In the genomic region with DNA sequence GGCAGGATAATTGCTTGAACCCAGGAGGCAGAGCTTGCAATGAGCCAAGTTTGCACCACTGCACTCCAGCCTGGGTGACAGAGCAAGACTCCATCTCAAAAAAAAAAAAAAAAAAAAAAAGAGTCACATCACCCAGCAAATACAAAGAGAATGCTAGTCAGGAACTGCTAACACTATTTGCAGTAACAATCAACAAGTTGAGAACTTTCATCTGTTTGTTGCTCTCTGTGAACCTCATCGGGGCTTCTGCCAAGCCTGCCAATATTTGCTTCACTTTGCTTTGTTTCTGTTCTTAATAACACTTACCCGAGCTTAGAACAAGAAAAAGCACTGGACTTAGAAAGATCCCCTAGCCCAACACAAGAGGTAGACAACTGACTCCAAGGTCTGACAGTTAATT, we compare ENCODE assay signal across 1 cellular context.
TF ChIP-seq lines count a peak whose summit lies in the region.

No MANE protein-coding gene starts in this region.

TF ChIP-seq in HepG2, 621 proteins besides CTCF, POLR2A, EP300 and RAD21 (continued from another document and continues in another):
- TF ChIP-seq, protein P1, sequence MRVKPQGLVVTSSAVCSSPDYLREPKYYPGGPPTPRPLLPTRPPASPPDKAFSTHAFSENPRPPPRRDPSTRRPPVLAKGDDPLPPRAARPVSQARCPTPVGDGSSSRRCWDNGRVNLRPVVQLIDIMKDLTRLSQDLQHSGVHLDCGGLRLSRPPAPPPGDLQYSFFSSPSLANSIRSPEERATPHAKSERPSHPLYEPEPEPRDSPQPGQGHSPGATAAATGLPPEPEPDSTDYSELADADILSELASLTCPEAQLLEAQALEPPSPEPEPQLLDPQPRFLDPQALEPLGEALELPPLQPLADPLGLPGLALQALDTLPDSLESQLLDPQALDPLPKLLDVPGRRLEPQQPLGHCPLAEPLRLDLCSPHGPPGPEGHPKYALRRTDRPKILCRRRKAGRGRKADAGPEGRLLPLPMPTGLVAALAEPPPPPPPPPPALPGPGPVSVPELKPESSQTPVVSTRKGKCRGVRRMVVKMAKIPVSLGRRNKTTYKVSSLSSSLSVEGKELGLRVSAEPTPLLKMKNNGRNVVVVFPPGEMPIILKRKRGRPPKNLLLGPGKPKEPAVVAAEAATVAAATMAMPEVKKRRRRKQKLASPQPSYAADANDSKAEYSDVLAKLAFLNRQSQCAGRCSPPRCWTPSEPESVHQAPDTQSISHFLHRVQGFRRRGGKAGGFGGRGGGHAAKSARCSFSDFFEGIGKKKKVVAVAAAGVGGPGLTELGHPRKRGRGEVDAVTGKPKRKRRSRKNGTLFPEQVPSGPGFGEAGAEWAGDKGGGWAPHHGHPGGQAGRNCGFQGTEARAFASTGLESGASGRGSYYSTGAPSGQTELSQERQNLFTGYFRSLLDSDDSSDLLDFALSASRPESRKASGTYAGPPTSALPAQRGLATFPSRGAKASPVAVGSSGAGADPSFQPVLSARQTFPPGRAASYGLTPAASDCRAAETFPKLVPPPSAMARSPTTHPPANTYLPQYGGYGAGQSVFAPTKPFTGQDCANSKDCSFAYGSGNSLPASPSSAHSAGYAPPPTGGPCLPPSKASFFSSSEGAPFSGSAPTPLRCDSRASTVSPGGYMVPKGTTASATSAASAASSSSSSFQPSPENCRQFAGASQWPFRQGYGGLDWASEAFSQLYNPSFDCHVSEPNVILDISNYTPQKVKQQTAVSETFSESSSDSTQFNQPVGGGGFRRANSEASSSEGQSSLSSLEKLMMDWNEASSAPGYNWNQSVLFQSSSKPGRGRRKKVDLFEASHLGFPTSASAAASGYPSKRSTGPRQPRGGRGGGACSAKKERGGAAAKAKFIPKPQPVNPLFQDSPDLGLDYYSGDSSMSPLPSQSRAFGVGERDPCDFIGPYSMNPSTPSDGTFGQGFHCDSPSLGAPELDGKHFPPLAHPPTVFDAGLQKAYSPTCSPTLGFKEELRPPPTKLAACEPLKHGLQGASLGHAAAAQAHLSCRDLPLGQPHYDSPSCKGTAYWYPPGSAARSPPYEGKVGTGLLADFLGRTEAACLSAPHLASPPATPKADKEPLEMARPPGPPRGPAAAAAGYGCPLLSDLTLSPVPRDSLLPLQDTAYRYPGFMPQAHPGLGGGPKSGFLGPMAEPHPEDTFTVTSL (CRISPR knock-in tag; IDR thresholded peaks at IDR 0.05; ENCODE audit: borderline replicate concordance): peak; percentile 50; the same call in 1 of the 2 replicates
- TF ChIP-seq, protein P2, sequence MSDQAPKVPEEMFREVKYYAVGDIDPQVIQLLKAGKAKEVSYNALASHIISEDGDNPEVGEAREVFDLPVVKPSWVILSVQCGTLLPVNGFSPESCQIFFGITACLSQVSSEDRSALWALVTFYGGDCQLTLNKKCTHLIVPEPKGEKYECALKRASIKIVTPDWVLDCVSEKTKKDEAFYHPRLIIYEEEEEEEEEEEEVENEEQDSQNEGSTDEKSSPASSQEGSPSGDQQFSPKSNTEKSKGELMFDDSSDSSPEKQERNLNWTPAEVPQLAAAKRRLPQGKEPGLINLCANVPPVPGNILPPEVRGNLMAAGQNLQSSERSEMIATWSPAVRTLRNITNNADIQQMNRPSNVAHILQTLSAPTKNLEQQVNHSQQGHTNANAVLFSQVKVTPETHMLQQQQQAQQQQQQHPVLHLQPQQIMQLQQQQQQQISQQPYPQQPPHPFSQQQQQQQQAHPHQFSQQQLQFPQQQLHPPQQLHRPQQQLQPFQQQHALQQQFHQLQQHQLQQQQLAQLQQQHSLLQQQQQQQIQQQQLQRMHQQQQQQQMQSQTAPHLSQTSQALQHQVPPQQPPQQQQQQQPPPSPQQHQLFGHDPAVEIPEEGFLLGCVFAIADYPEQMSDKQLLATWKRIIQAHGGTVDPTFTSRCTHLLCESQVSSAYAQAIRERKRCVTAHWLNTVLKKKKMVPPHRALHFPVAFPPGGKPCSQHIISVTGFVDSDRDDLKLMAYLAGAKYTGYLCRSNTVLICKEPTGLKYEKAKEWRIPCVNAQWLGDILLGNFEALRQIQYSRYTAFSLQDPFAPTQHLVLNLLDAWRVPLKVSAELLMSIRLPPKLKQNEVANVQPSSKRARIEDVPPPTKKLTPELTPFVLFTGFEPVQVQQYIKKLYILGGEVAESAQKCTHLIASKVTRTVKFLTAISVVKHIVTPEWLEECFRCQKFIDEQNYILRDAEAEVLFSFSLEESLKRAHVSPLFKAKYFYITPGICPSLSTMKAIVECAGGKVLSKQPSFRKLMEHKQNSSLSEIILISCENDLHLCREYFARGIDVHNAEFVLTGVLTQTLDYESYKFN (CRISPR knock-in tag; conservative IDR thresholded peaks at IDR 0.05): peak; percentile 68
- TF ChIP-seq NFIC (IDR thresholded peaks at IDR 0.05; ENCODE audit: low read length) (peak; percentile 44; the same call in 1 of the 2 replicates), FOXA3 (CRISPR knock-in tag; IDR thresholded peaks at IDR 0.05) (peak; percentile 39; the same call in 1 of the 2 replicates), CBX5 (CRISPR knock-in tag; IDR thresholded peaks at IDR 0.05; ENCODE audit: borderline replicate concordance) (no peak), ZNF264 (CRISPR knock-in tag; IDR thresholded peaks at IDR 0.05) (no peak), SOX5 (CRISPR knock-in tag; IDR thresholded peaks at IDR 0.05; ENCODE audit: borderline replicate concordance) (peak; percentile 51; the same call in 1 of the 2 replicates), ZNF564 (CRISPR knock-in tag; IDR thresholded peaks at IDR 0.05) (no peak), ZNF577 (CRISPR knock-in tag; IDR thresholded peaks at IDR 0.05; ENCODE audit: borderline replicate concordance, low read depth) (no peak), ZNF143 (CRISPR knock-in tag; IDR thresholded peaks at IDR 0.05) (no peak), NFYB (CRISPR knock-in tag; IDR thresholded peaks at IDR 0.05) (no peak), FOXP1 (IDR thresholded peaks at IDR 0.05) (no peak), FOXP1 (CRISPR knock-in tag; IDR thresholded peaks at IDR 0.05) (peak; percentile 64; the same call in 1 of the 2 replicates), PHF21A (CRISPR knock-in tag; IDR thresholded peaks at IDR 0.05) (0 out of 2 replicates have a peak, but pooled peaks have one; percentile 36), ZNF235 (CRISPR knock-in tag; IDR thresholded peaks at IDR 0.05; ENCODE audit: borderline replicate concordance) (no peak), RFX5 (IDR thresholded peaks at IDR 0.05; ENCODE audit: low read depth, low read length) (no peak), XRCC5 (optimal IDR thresholded peaks at IDR 0.05; ENCODE audit: low read length) (no peak)
- TF ChIP-seq, protein P3, sequence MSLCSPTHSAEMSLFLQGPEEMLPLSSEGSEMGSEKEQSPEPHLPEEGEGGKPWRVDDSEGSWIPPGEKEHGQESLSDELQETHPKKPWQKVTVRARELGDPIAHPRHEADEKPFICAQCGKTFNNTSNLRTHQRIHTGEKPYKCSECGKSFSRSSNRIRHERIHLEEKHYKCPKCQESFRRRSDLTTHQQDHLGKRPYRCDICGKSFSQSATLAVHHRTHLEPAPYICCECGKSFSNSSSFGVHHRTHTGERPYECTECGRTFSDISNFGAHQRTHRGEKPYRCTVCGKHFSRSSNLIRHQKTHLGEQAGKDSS (CRISPR knock-in tag; IDR thresholded peaks at IDR 0.05; ENCODE audit: borderline replicate concordance, low read depth): no peak
- TF ChIP-seq, protein P4, sequence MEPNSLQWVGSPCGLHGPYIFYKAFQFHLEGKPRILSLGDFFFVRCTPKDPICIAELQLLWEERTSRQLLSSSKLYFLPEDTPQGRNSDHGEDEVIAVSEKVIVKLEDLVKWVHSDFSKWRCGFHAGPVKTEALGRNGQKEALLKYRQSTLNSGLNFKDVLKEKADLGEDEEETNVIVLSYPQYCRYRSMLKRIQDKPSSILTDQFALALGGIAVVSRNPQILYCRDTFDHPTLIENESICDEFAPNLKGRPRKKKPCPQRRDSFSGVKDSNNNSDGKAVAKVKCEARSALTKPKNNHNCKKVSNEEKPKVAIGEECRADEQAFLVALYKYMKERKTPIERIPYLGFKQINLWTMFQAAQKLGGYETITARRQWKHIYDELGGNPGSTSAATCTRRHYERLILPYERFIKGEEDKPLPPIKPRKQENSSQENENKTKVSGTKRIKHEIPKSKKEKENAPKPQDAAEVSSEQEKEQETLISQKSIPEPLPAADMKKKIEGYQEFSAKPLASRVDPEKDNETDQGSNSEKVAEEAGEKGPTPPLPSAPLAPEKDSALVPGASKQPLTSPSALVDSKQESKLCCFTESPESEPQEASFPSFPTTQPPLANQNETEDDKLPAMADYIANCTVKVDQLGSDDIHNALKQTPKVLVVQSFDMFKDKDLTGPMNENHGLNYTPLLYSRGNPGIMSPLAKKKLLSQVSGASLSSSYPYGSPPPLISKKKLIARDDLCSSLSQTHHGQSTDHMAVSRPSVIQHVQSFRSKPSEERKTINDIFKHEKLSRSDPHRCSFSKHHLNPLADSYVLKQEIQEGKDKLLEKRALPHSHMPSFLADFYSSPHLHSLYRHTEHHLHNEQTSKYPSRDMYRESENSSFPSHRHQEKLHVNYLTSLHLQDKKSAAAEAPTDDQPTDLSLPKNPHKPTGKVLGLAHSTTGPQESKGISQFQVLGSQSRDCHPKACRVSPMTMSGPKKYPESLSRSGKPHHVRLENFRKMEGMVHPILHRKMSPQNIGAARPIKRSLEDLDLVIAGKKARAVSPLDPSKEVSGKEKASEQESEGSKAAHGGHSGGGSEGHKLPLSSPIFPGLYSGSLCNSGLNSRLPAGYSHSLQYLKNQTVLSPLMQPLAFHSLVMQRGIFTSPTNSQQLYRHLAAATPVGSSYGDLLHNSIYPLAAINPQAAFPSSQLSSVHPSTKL (CRISPR knock-in tag; IDR thresholded peaks at IDR 0.05): 0 out of 2 replicates have a peak, but pooled peaks have one; percentile 20
- TF ChIP-seq, protein P5, sequence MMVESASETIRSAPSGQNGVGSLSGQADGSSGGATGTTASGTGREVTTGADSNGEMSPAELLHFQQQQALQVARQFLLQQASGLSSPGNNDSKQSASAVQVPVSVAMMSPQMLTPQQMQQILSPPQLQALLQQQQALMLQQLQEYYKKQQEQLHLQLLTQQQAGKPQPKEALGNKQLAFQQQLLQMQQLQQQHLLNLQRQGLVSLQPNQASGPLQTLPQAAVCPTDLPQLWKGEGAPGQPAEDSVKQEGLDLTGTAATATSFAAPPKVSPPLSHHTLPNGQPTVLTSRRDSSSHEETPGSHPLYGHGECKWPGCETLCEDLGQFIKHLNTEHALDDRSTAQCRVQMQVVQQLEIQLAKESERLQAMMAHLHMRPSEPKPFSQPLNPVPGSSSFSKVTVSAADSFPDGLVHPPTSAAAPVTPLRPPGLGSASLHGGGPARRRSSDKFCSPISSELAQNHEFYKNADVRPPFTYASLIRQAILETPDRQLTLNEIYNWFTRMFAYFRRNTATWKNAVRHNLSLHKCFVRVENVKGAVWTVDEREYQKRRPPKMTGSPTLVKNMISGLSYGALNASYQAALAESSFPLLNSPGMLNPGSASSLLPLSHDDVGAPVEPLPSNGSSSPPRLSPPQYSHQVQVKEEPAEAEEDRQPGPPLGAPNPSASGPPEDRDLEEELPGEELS (CRISPR knock-in tag; IDR thresholded peaks at IDR 0.05): peak; percentile 45; the same call in 1 of the 2 replicates
- TF ChIP-seq, protein P6, sequence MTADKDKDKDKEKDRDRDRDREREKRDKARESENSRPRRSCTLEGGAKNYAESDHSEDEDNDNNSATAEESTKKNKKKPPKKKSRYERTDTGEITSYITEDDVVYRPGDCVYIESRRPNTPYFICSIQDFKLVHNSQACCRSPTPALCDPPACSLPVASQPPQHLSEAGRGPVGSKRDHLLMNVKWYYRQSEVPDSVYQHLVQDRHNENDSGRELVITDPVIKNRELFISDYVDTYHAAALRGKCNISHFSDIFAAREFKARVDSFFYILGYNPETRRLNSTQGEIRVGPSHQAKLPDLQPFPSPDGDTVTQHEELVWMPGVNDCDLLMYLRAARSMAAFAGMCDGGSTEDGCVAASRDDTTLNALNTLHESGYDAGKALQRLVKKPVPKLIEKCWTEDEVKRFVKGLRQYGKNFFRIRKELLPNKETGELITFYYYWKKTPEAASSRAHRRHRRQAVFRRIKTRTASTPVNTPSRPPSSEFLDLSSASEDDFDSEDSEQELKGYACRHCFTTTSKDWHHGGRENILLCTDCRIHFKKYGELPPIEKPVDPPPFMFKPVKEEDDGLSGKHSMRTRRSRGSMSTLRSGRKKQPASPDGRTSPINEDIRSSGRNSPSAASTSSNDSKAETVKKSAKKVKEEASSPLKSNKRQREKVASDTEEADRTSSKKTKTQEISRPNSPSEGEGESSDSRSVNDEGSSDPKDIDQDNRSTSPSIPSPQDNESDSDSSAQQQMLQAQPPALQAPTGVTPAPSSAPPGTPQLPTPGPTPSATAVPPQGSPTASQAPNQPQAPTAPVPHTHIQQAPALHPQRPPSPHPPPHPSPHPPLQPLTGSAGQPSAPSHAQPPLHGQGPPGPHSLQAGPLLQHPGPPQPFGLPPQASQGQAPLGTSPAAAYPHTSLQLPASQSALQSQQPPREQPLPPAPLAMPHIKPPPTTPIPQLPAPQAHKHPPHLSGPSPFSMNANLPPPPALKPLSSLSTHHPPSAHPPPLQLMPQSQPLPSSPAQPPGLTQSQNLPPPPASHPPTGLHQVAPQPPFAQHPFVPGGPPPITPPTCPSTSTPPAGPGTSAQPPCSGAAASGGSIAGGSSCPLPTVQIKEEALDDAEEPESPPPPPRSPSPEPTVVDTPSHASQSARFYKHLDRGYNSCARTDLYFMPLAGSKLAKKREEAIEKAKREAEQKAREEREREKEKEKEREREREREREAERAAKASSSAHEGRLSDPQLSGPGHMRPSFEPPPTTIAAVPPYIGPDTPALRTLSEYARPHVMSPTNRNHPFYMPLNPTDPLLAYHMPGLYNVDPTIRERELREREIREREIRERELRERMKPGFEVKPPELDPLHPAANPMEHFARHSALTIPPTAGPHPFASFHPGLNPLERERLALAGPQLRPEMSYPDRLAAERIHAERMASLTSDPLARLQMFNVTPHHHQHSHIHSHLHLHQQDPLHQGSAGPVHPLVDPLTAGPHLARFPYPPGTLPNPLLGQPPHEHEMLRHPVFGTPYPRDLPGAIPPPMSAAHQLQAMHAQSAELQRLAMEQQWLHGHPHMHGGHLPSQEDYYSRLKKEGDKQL (CRISPR knock-in tag; IDR thresholded peaks at IDR 0.05; ENCODE audit: low read depth): no peak
- TF ChIP-seq, protein P7, sequence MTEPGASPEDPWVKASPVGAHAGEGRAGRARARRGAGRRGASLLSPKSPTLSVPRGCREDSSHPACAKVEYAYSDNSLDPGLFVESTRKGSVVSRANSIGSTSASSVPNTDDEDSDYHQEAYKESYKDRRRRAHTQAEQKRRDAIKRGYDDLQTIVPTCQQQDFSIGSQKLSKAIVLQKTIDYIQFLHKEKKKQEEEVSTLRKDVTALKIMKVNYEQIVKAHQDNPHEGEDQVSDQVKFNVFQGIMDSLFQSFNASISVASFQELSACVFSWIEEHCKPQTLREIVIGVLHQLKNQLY (CRISPR knock-in tag; IDR thresholded peaks at IDR 0.05): no peak
- TF ChIP-seq, protein P8, sequence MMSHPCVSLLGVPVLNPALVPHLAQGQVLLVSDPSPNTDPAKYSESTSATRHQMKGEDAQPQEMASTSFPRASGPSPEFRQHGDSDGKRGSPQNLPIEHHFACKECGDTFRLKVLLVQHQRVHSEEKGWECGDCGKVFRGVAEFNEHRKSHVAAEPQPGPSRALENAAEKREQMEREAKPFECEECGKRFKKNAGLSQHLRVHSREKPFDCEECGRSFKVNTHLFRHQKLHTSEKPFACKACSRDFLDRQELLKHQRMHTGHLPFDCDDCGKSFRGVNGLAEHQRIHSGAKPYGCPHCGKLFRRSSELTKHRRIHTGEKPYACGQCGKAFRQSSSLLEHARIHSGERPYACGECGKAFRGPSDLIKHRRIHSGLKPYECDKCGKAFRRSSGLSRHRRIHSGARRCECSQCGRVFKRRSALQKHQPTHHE (CRISPR knock-in tag; IDR thresholded peaks at IDR 0.05; ENCODE audit: borderline replicate concordance): no peak
- TF ChIP-seq, protein P9, sequence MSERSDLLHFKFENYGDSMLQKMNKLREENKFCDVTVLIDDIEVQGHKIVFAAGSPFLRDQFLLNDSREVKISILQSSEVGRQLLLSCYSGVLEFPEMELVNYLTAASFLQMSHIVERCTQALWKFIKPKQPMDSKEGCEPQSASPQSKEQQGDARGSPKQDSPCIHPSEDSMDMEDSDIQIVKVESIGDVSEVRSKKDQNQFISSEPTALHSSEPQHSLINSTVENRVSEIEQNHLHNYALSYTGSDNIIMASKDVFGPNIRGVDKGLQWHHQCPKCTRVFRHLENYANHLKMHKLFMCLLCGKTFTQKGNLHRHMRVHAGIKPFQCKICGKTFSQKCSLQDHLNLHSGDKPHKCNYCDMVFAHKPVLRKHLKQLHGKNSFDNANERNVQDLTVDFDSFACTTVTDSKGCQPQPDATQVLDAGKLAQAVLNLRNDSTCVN (CRISPR knock-in tag; IDR thresholded peaks at IDR 0.05; ENCODE audit: borderline replicate concordance): no peak
